8 cellular contexts compared by ENCODE assay signal in the genomic region with DNA sequence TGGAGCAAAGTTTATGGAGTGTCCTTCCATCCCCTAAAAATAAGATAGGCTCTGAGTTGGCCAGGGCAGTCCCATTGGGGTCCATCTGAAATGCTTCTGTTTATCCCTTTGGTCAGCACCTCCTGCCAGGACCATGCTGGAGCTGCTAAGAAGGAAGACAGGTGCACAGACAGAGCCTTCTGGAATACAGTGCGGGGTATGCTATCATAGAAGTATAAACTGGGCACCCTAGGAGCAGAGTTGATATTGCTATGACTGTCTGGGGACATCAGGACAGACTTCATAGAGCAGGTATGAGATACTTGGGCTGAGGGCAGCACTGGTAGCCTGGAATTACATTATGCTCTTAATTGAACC.
DNase-seq lines count a peak whose midpoint lies in the region; ATAC-seq and TF ChIP-seq lines count a peak whose summit lies in the region.

No MANE protein-coding gene starts in this region.

- H3K27me3 Mint-ChIP-seq in activated CD4-positive, alpha-beta T cell treated with anti-CD3 and anti-CD28 coated beads for 36 hours = no peaks in the 10 kb centered on the region
- no peaks in the 10 kb centered on the region for H3K27me3 Mint-ChIP-seq in activated T-helper 17 cell treated with anti-CD3 and anti-CD28 coated beads, Interleukin-2, amount 50 U/mL, for 72 hours

- H3K4me3 Mint-ChIP-seq in activated CD4-positive, alpha-beta T cell treated with anti-CD3 and anti-CD28 coated beads for 36 hours = no peak overlapping the region
- H3K4me3 Mint-ChIP-seq in activated T-helper 17 cell treated with anti-CD3 and anti-CD28 coated beads, Interleukin-2, amount 50 U/mL, for 72 hours = peak overlapping the region; percentile 86

- H3K4me1 ChIP-seq in left lung (peaks cover 36 to 67% of the 10 kb centered on the region in 2 donors), thoracic aorta (ENCODE audit: control insufficient read depth in 1 of 2, low read depth in 2 of 2) (peaks cover 44 to 58% of the 10 kb centered on the region in 2 donors)

- H3K36me3 Mint-ChIP-seq in activated CD4-positive, alpha-beta T cell treated with anti-CD3 and anti-CD28 coated beads for 36 hours (ENCODE audit: low read depth) = peaks cover 52% of the 10 kb centered on the region
- H3K36me3 Mint-ChIP-seq in activated T-helper 17 cell treated with anti-CD3 and anti-CD28 coated beads, Interleukin-2, amount 50 U/mL, for 72 hours (ENCODE audit: low read depth) = peaks cover 93% of the 10 kb centered on the region

- H3K9me3 ChIP-seq in left lung (no peaks in the 10 kb centered on the region), thoracic aorta (no peaks in the 10 kb centered on the region)

- no peak for DNase-seq in activated CD4-positive, alpha-beta T cell treated with anti-CD3 and anti-CD28 coated beads for 36 hours
- DNase-seq in activated CD4-positive, alpha-beta T cell treated with anti-CD3 and anti-CD28 coated beads for 1 hour = no peak
- DNase-seq in left lung (no peak), thoracic aorta (ENCODE audit: low spot score) (no peak), dermis blood vessel endothelial cell (no peak), 8988T (no peak), NCI-H2171 treated with DMSO at 0.1 percent for 48 hours (lab: John Stamatoyannopoulos, UW) (no peak)

- peaks cover 86% of the 10 kb centered on the region for H3K4me1 Mint-ChIP-seq in activated CD4-positive, alpha-beta T cell treated with anti-CD3 and anti-CD28 coated beads for 36 hours
- H3K4me1 Mint-ChIP-seq in activated T-helper 17 cell treated with anti-CD3 and anti-CD28 coated beads, Interleukin-2, amount 50 U/mL, for 72 hours = peaks cover 68% of the 10 kb centered on the region

- CTCF ChIA-PET in activated CD4-positive, alpha-beta T cell treated with anti-CD3 and anti-CD28 coated beads for 36 hours (lab: Charles Lee) = interaction anchor here (0.9 to 3.8 kb wide), 12 partner anchors 9 to 195 kb away, joined by 3 to 24 read pairs (median 4); no protein-coding TSS in a partner anchor

- ATAC-seq in activated CD4-positive, alpha-beta T cell treated with anti-CD3 and anti-CD28 coated beads for 36 hours = no peak
- no peak for ATAC-seq in activated T-helper 17 cell treated with anti-CD3 and anti-CD28 coated beads, Interleukin-2, amount 50 U/mL, for 72 hours (replicated peaks)
- ATAC-seq in left lung (peak; percentile 4), thoracic aorta (ENCODE audit: insufficient number of reproducible peaks, low FRiP score, low read depth) (no peak)

- POLR2A ChIA-PET in activated CD4-positive, alpha-beta T cell treated with anti-CD3 and anti-CD28 coated beads for 36 hours (lab: Charles Lee) = interaction anchor here (0.6 to 3.0 kb wide), 9 partner anchors 13 to 463 kb away, joined by 3 to 23 read pairs (median 4); no protein-coding TSS in a partner anchor

- peaks cover 0 to 4% of the 10 kb centered on the region in 2 donors for H3K36me3 ChIP-seq in left lung
- no peaks in the 10 kb centered on the region for H3K36me3 ChIP-seq in thoracic aorta

- H3K9me3 Mint-ChIP-seq in activated CD4-positive, alpha-beta T cell treated with anti-CD3 and anti-CD28 coated beads for 36 hours (ENCODE audit: low read depth) = peaks cover 5% of the 10 kb centered on the region
- no peaks in the 10 kb centered on the region for H3K9me3 Mint-ChIP-seq in activated T-helper 17 cell treated with anti-CD3 and anti-CD28 coated beads, Interleukin-2, amount 50 U/mL, for 72 hours

- H3K27ac Mint-ChIP-seq in activated CD4-positive, alpha-beta T cell treated with anti-CD3 and anti-CD28 coated beads for 36 hours = peak overlapping the region; percentile 86
- peak overlapping the region; percentile 92 for H3K27ac Mint-ChIP-seq in activated T-helper 17 cell treated with anti-CD3 and anti-CD28 coated beads, Interleukin-2, amount 50 U/mL, for 72 hours

- TF ChIP-seq CTCF in left lung (IDR thresholded peaks at IDR 0.05) = no peak
- TF ChIP-seq CTCF in thoracic aorta (IDR thresholded peaks at IDR 0.05) = no peak

- H3K27me3 ChIP-seq in left lung = no peaks in the 10 kb centered on the region
- no peaks in the 10 kb centered on the region for H3K27me3 ChIP-seq in thoracic aorta (replicated peaks; ENCODE audit: insufficient read depth)

- H3K27ac ChIP-seq in left lung (peak overlapping the region; percentile 82 to 87), thoracic aorta (peak overlapping the region; percentile 88 to 89)

- H3K4me3 ChIP-seq in left lung (no peak overlapping the region), thoracic aorta (peak overlapping the region; percentile 12)

- intact Hi-C loops in activated CD4-positive, alpha-beta T cell treated with anti-CD3 and anti-CD28 coated beads for 36 hours (cut with DNase I, micrococcal nuclease) = loop anchor here (1.0 to 5.0 kb wide), 11 partner anchors 14 to 198 kb away; no protein-coding TSS in a partner anchor
- intact Hi-C loops in left lung (cut with DNase I) = no loop called here

Comparison
In these comparisons a context has a peak if more than half of its experiments do, and no peak if none do; other contexts are left out.
1. intact Hi-C loops: an anchor here in activated CD4-positive, alpha-beta T cell treated with anti-CD3 and anti-CD28 coated beads for 36 hours (1.0 to 5.0 kb wide); none called in left lung.